Comparison of ENCODE assay signal across 1 cellular context in genomic region chr21:43644609-43645008, GRCh38.
TF ChIP-seq lines count a peak whose summit lies in the region.

No MANE protein-coding gene starts in this region.

TF ChIP-seq in SK-N-SH treated with all-trans-retinoic acid at 6 μM for 48 hours, 23 proteins besides CTCF, POLR2A, EP300 and RAD21 (continued from another document):
- no peak for TF ChIP-seq TSHZ2 (CRISPR knock-in tag; IDR thresholded peaks at IDR 0.05)
